ENCODE assay signal across 1 cellular context in the genomic region with DNA sequence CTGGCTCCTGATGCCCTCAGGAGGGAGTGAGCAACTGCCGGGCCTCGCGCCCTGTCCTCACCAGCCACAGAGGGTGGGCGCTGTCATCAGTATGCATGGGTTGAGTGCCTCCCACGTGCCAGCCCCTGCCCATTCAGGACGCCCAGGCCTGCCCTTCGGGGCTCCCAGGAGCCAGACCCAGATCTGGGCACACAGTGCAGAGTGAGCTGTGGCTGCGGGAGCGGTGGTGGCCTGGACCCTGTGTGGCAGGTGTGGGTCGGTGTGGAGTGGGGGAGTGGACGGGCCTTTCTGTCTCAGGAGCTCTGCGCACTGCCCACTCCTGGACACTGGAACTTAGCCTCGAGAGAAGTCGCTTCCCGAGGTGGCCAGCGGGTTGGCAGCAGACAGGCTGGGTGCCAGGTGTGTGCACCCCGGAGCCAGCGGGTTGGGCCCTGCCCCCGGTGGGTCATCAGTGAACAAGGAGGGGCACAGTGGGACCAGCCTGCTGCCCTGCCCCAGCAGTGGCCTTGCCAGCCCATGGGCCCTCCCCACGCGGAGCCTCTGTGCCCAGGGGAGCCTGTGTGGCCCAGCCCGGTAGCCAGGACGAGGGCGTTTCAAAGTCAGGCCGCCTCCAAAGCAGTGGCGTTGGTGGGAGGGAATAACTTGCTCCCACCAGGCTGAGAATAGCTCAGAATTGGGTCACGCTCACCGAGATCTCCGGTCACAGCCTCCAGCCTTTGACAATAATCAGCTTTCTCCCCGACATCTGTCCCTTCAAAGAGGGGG.
TF ChIP-seq lines count a peak whose summit lies in the region.

No MANE protein-coding gene starts in this region.

TF ChIP-seq in HEK293, 187 proteins besides CTCF, POLR2A, EP300 and RAD21 (continued from another document):
- TF ChIP-seq, protein P1, sequence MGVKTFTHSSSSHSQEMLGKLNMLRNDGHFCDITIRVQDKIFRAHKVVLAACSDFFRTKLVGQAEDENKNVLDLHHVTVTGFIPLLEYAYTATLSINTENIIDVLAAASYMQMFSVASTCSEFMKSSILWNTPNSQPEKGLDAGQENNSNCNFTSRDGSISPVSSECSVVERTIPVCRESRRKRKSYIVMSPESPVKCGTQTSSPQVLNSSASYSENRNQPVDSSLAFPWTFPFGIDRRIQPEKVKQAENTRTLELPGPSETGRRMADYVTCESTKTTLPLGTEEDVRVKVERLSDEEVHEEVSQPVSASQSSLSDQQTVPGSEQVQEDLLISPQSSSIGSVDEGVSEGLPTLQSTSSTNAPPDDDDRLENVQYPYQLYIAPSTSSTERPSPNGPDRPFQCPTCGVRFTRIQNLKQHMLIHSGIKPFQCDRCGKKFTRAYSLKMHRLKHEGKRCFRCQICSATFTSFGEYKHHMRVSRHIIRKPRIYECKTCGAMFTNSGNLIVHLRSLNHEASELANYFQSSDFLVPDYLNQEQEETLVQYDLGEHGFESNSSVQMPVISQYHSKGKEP (tag by site-specific recombination; IDR thresholded peaks at IDR 0.05): no peak
- TF ChIP-seq ZNF292 (tag by site-specific recombination; IDR thresholded peaks at IDR 0.05; ENCODE audit: borderline replicate concordance, low read depth) (no peak), ZNF335 (tag by site-specific recombination; conservative IDR thresholded peaks at IDR 0.05) (no peak), ZNF24 (tag by site-specific recombination; IDR thresholded peaks at IDR 0.05) (no peak), SP2 (tag by site-specific recombination; IDR thresholded peaks at IDR 0.05) (peak; percentile 38), ZSCAN16 (tag by site-specific recombination; IDR thresholded peaks at IDR 0.05) (no peak), ZFHX2 (tag by site-specific recombination; conservative IDR thresholded peaks at IDR 0.05) (peak; percentile 79)
- TF ChIP-seq, protein P2, sequence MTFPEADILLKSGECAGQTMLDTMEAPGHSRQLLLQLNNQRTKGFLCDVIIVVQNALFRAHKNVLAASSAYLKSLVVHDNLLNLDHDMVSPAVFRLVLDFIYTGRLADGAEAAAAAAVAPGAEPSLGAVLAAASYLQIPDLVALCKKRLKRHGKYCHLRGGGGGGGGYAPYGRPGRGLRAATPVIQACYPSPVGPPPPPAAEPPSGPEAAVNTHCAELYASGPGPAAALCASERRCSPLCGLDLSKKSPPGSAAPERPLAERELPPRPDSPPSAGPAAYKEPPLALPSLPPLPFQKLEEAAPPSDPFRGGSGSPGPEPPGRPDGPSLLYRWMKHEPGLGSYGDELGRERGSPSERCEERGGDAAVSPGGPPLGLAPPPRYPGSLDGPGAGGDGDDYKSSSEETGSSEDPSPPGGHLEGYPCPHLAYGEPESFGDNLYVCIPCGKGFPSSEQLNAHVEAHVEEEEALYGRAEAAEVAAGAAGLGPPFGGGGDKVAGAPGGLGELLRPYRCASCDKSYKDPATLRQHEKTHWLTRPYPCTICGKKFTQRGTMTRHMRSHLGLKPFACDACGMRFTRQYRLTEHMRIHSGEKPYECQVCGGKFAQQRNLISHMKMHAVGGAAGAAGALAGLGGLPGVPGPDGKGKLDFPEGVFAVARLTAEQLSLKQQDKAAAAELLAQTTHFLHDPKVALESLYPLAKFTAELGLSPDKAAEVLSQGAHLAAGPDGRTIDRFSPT (tag by site-specific recombination; IDR thresholded peaks at IDR 0.05): peak; percentile 51; the same call in 1 of the 2 replicates
- TF ChIP-seq, protein P3, sequence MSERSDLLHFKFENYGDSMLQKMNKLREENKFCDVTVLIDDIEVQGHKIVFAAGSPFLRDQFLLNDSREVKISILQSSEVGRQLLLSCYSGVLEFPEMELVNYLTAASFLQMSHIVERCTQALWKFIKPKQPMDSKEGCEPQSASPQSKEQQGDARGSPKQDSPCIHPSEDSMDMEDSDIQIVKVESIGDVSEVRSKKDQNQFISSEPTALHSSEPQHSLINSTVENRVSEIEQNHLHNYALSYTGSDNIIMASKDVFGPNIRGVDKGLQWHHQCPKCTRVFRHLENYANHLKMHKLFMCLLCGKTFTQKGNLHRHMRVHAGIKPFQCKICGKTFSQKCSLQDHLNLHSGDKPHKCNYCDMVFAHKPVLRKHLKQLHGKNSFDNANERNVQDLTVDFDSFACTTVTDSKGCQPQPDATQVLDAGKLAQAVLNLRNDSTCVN (tag by site-specific recombination; optimal IDR thresholded peaks at IDR 0.05): no peak
TF ChIP-seq in HEK293: peak in this region for 5.
